In genomic region chr19:982567-983170, GRCh38 we compare ENCODE assay signal across 1 cellular context.
TF ChIP-seq lines count a peak whose summit lies in the region.

No MANE protein-coding gene starts in this region.

TF ChIP-seq in endothelial cell of umbilical vein, 7 proteins besides CTCF, POLR2A, EP300 and RAD21 (continued from another document):
- no peak for TF ChIP-seq GATA2 (IDR thresholded peaks at IDR 0.05; ENCODE audit: insufficient read depth, insufficient read length, low read depth, low read length)
- TF ChIP-seq POLR2AphosphoS5 (IDR thresholded peaks at IDR 0.05; ENCODE audit: insufficient read depth, low read depth, low read length): no peak
- TF ChIP-seq EZH2 (IDR thresholded peaks at IDR 0.05; ENCODE audit: borderline replicate concordance, low read depth, low read length, severe bottlenecking): no peak
- no peak for TF ChIP-seq MAX (IDR thresholded peaks at IDR 0.05; ENCODE audit: insufficient read depth, insufficient read length)
